8 cellular contexts compared by ENCODE assay signal in the genomic region with DNA sequence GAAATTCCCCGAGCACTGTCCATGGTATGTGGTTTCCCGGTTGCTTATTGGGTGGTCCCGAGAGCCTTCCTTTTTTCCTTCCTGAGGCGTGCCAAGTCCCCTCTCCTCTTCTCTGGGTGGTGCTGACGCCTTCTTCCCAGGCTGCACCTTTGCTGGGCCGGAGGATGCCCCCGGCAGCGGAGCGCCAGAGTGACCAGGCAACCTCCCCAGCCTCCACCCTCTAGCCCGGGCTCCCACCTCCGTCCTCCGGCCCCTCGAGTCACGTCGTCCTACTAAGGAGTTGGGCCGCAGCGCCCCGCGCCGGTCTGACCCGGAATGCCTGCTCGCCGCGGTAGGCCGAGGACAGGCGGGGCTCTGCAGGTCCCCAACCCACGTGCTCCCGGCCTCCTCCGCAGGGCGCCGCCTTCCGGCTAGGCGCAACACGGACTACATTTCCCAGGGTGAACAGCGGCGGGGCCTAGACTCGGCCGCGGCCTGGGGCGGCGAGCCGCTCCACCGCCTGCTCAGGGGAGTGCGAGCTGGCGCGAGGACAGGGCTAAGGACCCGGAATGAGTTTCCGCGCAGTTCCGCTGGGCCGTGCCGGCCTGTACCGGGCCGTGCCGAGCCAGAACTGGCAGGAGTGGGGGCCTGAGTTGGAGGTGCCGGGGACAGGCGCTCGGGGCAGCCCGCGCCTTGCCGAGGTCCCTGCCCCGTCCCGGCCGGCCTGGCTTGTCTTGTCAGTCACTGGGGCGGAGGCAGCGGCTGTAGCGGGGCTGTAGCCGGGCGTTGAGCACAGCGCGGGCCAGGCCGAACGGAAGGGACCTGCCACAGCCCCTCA. TPM values are rescaled to one million over a fixed set of nuclear protein-coding genes. Genes with fewer than 3 reads are reported as not detected.
A peak's percentile ranks its signal among the peaks of the same experiment; 100 is the strongest.
DNase-seq lines count a peak whose midpoint lies in the region; ATAC-seq, FAIRE-seq and TF ChIP-seq lines count a peak whose summit lies in the region.

Gene IPO13 (plus strand): TSS at position 707 of the 817 bp plus-strand sequence. CDS start 651 bp downstream, outside the sequence.

- H3K27me3 ChIP-seq in NT2/D1 (ENCODE audit: insufficient read depth, insufficient read length) (no peaks in the 10 kb centered on the region), endodermal cell (ENCODE audit: control insufficient read depth, insufficient read depth, low read length, poor library complexity, severe bottlenecking) (no peaks in the 10 kb centered on the region)

- H3K9ac ChIP-seq in NT2/D1 (ENCODE audit: insufficient read length, low read depth), result peak within 1 kb of the TSS; percentile 99
- peak within 1 kb of the TSS; percentile 98 for H3K9ac ChIP-seq in endodermal cell (ENCODE audit: extremely low read depth, low read length, poor library complexity, severe bottlenecking)

- 1% methylated on average over 39 to 73 of the region's 73 CpGs for WGBS in endodermal cell (ENCODE audit: insufficient coverage in 1 of 2, insufficient read length in 1 of 2), 2 experiments

- H3K27ac ChIP-seq in endodermal cell (ENCODE audit: low read depth, low read length), result peak within 1 kb of the TSS; percentile 99

- H3K27ac Mint-ChIP-seq in Calu3 (ENCODE audit: unreplicated experiment) (peak within 1 kb of the TSS; percentile 86), endodermal cell (peak within 1 kb of the TSS; percentile 96), mesothelial cell of epicardium (peak within 1 kb of the TSS; percentile 95)

- DNase-seq in Calu3, result peak; percentile 97
- peak; percentile 92 for DNase-seq in HTR-8/SVneo (ENCODE audit: insufficient read length, low spot score)
- DNase-seq in NT2/D1 (ENCODE audit: low read depth, low spot score), result peak; percentile 100
- DNase-seq in activated CD8-positive, alpha-beta memory T cell treated with anti-CD3 and anti-CD28 coated beads, Interleukin-2, amount 50 U/mL, for 1 hour (ENCODE audit: extremely low read depth), result peak; percentile 78
- DNase-seq in endodermal cell, result peak; percentile 99
- peak; percentile 89 to 92 for DNase-seq in mesothelial cell of epicardium (ENCODE audit: low spot score in 2 of 2, unreplicated experiment in 2 of 2)
- DNase-seq in stimulated activated CD8-positive, alpha-beta memory T cell treated with anti-CD3 and anti-CD28 coated beads, Interleukin-15, amount 100 ng/mL, for 48 hours (ENCODE audit: low read depth in 2 of 2), result peak; percentile 94 to 95

- H3K27me3 Mint-ChIP-seq in Calu3 (ENCODE audit: unreplicated experiment) (no peaks in the 10 kb centered on the region), endodermal cell (ENCODE audit: insufficient read depth) (peaks cover 5% of the 10 kb centered on the region), mesothelial cell of epicardium (ENCODE audit: low read depth) (no peaks in the 10 kb centered on the region)

- intact Hi-C loops in Calu3 (cut with micrococcal nuclease; ENCODE audit: unreplicated experiment), result no loop called here

- peak; percentile 92 for FAIRE-seq in HTR-8/SVneo (lab: Jason Lieb, UNC)

- peak; percentile 83 for ATAC-seq in GM21367 (IDR thresholded peaks at IDR 0.05; ENCODE audit: unreplicated experiment)

- peak within 1 kb of the TSS; percentile 98 for H3K4me3 ChIP-seq in NT2/D1 (ENCODE audit: insufficient read length, low read depth)
- peak within 1 kb of the TSS; percentile 95 for H3K4me3 ChIP-seq in endodermal cell (ENCODE audit: low read length)

- H3K9me3 ChIP-seq in NT2/D1 (ENCODE audit: insufficient read depth, low read length), result no peaks in the 10 kb centered on the region
- H3K9me3 ChIP-seq in endodermal cell (ENCODE audit: control insufficient read depth, low read length), result no peaks in the 10 kb centered on the region

- H3K9me3 Mint-ChIP-seq in Calu3 (ENCODE audit: low read depth, unreplicated experiment) (no peaks in the 10 kb centered on the region), endodermal cell (no peaks in the 10 kb centered on the region), mesothelial cell of epicardium (no peaks in the 10 kb centered on the region)

- H3K4me3 Mint-ChIP-seq in Calu3 (ENCODE audit: low read depth, unreplicated experiment) (peak within 1 kb of the TSS; percentile 98), endodermal cell (peak within 1 kb of the TSS; percentile 83), mesothelial cell of epicardium (peak within 1 kb of the TSS; percentile 87)

- H3K4me1 ChIP-seq in NT2/D1 (ENCODE audit: insufficient read depth, insufficient read length), result peaks cover 21% of the 10 kb centered on the region
- H3K4me1 ChIP-seq in endodermal cell (ENCODE audit: control insufficient read depth, insufficient read depth, low read length), result peaks cover 10% of the 10 kb centered on the region

- H3K4me1 Mint-ChIP-seq in Calu3 (ENCODE audit: low read depth, unreplicated experiment), result peaks cover 17% of the 10 kb centered on the region
- peaks cover 10% of the 10 kb centered on the region for H3K4me1 Mint-ChIP-seq in endodermal cell
- peaks cover 24% of the 10 kb centered on the region for H3K4me1 Mint-ChIP-seq in mesothelial cell of epicardium

- no TSS peak for BruUV-seq in Calu3 (replicated peaks; lab: Mats Ljungman, UMichigan)

- CTCF ChIA-PET in Calu3 (lab: Charles Lee), result interaction anchor here (0.6 to 1.8 kb wide), 7 partner anchors 10 to 183 kb away, joined by 3 to 14 read pairs (median 3); partner anchors contain the start of genes ARTN and DPH2

- TF ChIP-seq CTCF in Calu3 (IDR thresholded peaks at IDR 0.05; ENCODE audit: unreplicated experiment) (peak; percentile 67), endodermal cell (conservative IDR thresholded peaks at IDR 0.05) (peak; percentile 85), mesothelial cell of epicardium (IDR thresholded peaks at IDR 0.05; ENCODE audit: unreplicated experiment) (peak; percentile 72)

- H3K36me3 ChIP-seq in NT2/D1 (ENCODE audit: insufficient read depth, insufficient read length, low read length) (peaks cover 28% of the 10 kb centered on the region), endodermal cell (ENCODE audit: control insufficient read depth, insufficient read depth, low read length) (peaks cover 12% of the 10 kb centered on the region)

- H3K36me3 Mint-ChIP-seq in Calu3 (ENCODE audit: insufficient read depth, unreplicated experiment) (peaks cover 20% of the 10 kb centered on the region), endodermal cell (ENCODE audit: low read depth) (peaks cover 3% of the 10 kb centered on the region), mesothelial cell of epicardium (peaks cover 5% of the 10 kb centered on the region)

RNA-seq across cellular contexts. Expression of gene IPO13, which starts in this region (rescaled TPM):
- 24.2 and 28.5 TPM in 2 replicates for total RNA-seq in Calu3 (2022)
- total RNA-seq in endodermal cell, result 10 to 100 TPM; 18.6 to 21.5 TPM
- 20.8 TPM for polyA plus RNA-seq in endodermal cell (2013, experiment 1 of 2)
- 16.2 TPM for polyA plus RNA-seq in endodermal cell (2013, experiment 2 of 2)
- 21.8 to 26.4 TPM (median 23.2 TPM) in 3 replicates for total RNA-seq in mesothelial cell of epicardium

Comparison
In these comparisons a context has a peak if more than half of its experiments do, and no peak if none do; other contexts are left out.
1. Peak in every context shown above with its lines: DNase-seq, ATAC-seq, H3K4me3 ChIP-seq and H3K27ac ChIP-seq.